22 cellular contexts compared by ENCODE assay signal in genomic region chr4:70945452-70946055, GRCh38. TPM values are rescaled to one million over a fixed set of nuclear protein-coding genes. Genes with fewer than 3 reads are reported as not detected.
DNase-seq lines count a peak whose midpoint lies in the region; ATAC-seq and TF ChIP-seq lines count a peak whose summit lies in the region.
"Had no signal": no experiment of that assay in that cellular context is flagged by ENCODE, and none has a peak within 500 bp of the region (broad histone marks: within the 10 kb centered on the region; RNA-seq: fewer than 3 reads in every experiment).

No MANE protein-coding gene starts in this region.

- H3K4me2 ChIP-seq in SK-N-SH = no peak overlapping the region
- H3K4me2 ChIP-seq: KMS-11 had no signal

- H3K27me3 ChIP-seq in SK-N-SH (ENCODE audit: insufficient read depth) (no peaks in the 10 kb centered on the region), brain microvascular endothelial cell (replicated peaks) (no peaks in the 10 kb centered on the region), heart right ventricle (no peaks in the 10 kb centered on the region)
- H3K27me3 ChIP-seq: left lung, spleen had no signal

- H3K27ac ChIP-seq in SK-N-SH (ENCODE audit: low read depth in 2 of 2, low read length in 1 of 2) (peak overlapping the region in 1 of 2 experiments; percentile 19; a peak in 1 of 4 replicates), brain microvascular endothelial cell (peak overlapping the region; percentile 53), heart right ventricle (peak overlapping the region in 2 of 10 donors; percentile 38 to 55)
- H3K27ac ChIP-seq: KMS-11, SK-N-MC had no signal

- H3K9me3 ChIP-seq in SK-N-SH = no peaks in the 10 kb centered on the region; the same call in 1 of the 2 replicates
- no peaks in the 10 kb centered on the region for H3K9me3 ChIP-seq in heart right ventricle
- H3K9me3 ChIP-seq: left lung, spleen had no signal

- peaks cover 0 to 10% of the 10 kb centered on the region in 2 experiments; a peak in 2 of 4 replicates for H3K4me1 ChIP-seq in SK-N-SH (ENCODE audit: control insufficient read depth in 1 of 2, insufficient read depth in 2 of 2, low read depth in 1 of 2, low read length in 1 of 2)
- H3K4me1 ChIP-seq in heart right ventricle = peaks cover 0 to 57% (median 0%) of the 10 kb centered on the region in 9 donors

- no peak for TF ChIP-seq EP300 in SK-N-SH (IDR thresholded peaks at IDR 0.05; ENCODE audit: borderline replicate concordance in 1 of 2, low read depth in 1 of 2, low read length in 1 of 2)

- no peak for TF ChIP-seq RAD21 in SK-N-SH (IDR thresholded peaks at IDR 0.05; ENCODE audit: low read length)

- ATAC-seq in SK-N-SH treated with all-trans-retinoic acid at 6 μM for 48 hours = peak; percentile 19; the same call in 2 of the 3 replicates
- no peak for ATAC-seq in GM21423 (IDR thresholded peaks at IDR 0.05; ENCODE audit: unreplicated experiment)
- no peak for ATAC-seq in heart right ventricle
- ATAC-seq in GM21786 (IDR thresholded peaks at IDR 0.05; ENCODE audit: unreplicated experiment) = no peak
- no peak for ATAC-seq in Right ventricle myocardium inferior
- ATAC-seq: esophagus mucosa, WTC11 had no signal

- no peak for TF ChIP-seq CTCF in SK-N-SH (IDR thresholded peaks at IDR 0.05)
- no peak for TF ChIP-seq CTCF in brain microvascular endothelial cell (IDR thresholded peaks at IDR 0.05; ENCODE audit: low read depth, low read length, missing control alignments)
- no peak for TF ChIP-seq CTCF in heart right ventricle (IDR thresholded peaks at IDR 0.05)

- in situ Hi-C loops in brain microvascular endothelial cell (cut with HindIII; ENCODE audit: low pct_ligation_motif_present, low sequenced_read_pairs) = no loop called here

- DNase-seq in SK-N-SH (no peak), brain microvascular endothelial cell (peak; percentile 18), kidney glomerular epithelial cell (lab: John Stamatoyannopoulos, UW) (peak; percentile 21), heart right ventricle (no peak), Right ventricle myocardium inferior (ENCODE audit: missing footprints) (no peak)
- DNase-seq: 8988T; activated CD4-positive, alpha-beta T cell treated with anti-CD3 and anti-CD28 coated beads, Interleukin-2, amount 50 U/mL, for 48 hours; activated gamma-delta T cell treated with Interleukin-2 at 50 U/mL for 16 hours; amniotic stem cell; CD4-positive, CD25-positive, alpha-beta regulatory T cell; H7; left lung; NCI-H187; NCI-H774; spleen had no signal

- no peaks in the 10 kb centered on the region for H4K20me1 ChIP-seq in SK-N-SH (ENCODE audit: insufficient read depth)

- peaks cover 89% of the 10 kb centered on the region for H3K79me2 ChIP-seq in SK-N-SH (ENCODE audit: insufficient read depth)

- H3K9ac ChIP-seq in SK-N-SH = no peak overlapping the region
- H3K9ac ChIP-seq: KMS-11 had no signal

- 93% methylated on average over 3 of the region's 3 CpGs for WGBS in SK-N-SH (ENCODE audit: low lambda C conversion rate)
- WGBS in heart right ventricle, 2 donors = 84 to 85% methylated on average over 3 of the region's 3 CpGs

- CTCF ChIA-PET in SK-N-SH (lab: Yijun Ruan, JAX) = interaction anchor here (0.8 to 1.2 kb wide), 2 partner anchors 14 to 28 kb away, joined by 3 read pairs; no protein-coding TSS in a partner anchor

- no peak overlapping the region for H3K4me3 ChIP-seq in SK-N-SH (ENCODE audit: low read depth in 2 of 2, low read length in 1 of 2)
- no peak overlapping the region for H3K4me3 ChIP-seq in brain microvascular endothelial cell (ENCODE audit: low read depth, low read length)
- H3K4me3 ChIP-seq in heart right ventricle = no peak overlapping the region
- H3K4me3 ChIP-seq: left lung, SK-N-MC, spleen had no signal

- POLR2A ChIA-PET in SK-N-SH (lab: Yijun Ruan, JAX) = no interaction called here

- H3K36me3 ChIP-seq in SK-N-SH (replicated peaks in 1 of 2; ENCODE audit: control insufficient read depth in 1 of 2, insufficient read depth in 2 of 2, low read length in 1 of 2) (peaks cover 0 to 14% of the 10 kb centered on the region in 2 experiments), brain microvascular endothelial cell (replicated peaks) (no peaks in the 10 kb centered on the region), heart right ventricle (no peaks in the 10 kb centered on the region)
- H3K36me3 ChIP-seq: left lung, spleen had no signal

- no peak overlapping the region for H2AFZ ChIP-seq in SK-N-SH (ENCODE audit: low read depth)

- no peaks in the 10 kb centered on the region for H3K9me2 ChIP-seq in SK-N-SH

- intact Hi-C loops in heart right ventricle (cut with DNase I) (no loop called here), Right ventricle myocardium inferior (cut with DNase I) (no loop called here)

- H3F3A ChIP-seq in SK-N-SH (replicated peaks; ENCODE audit: insufficient read depth) = peaks cover 16% of the 10 kb centered on the region

TF ChIP-seq in SK-N-SH treated with all-trans-retinoic acid at 6 μM for 48 hours, 23 proteins besides CTCF, POLR2A, EP300 and RAD21:
- TF ChIP-seq ZFP30 (CRISPR knock-in tag; IDR thresholded peaks at IDR 0.05) (no peak), GLIS3 (CRISPR knock-in tag; IDR thresholded peaks at IDR 0.05) (no peak), OSR1 (CRISPR knock-in tag; IDR thresholded peaks at IDR 0.05) (no peak), ISL1 (CRISPR knock-in tag; IDR thresholded peaks at IDR 0.05) (no peak), BACH2 (CRISPR knock-in tag; IDR thresholded peaks at IDR 0.05; ENCODE audit: borderline replicate concordance) (no peak), ZC3H10 (CRISPR knock-in tag; IDR thresholded peaks at IDR 0.05) (no peak), CREB5 (CRISPR knock-in tag; IDR thresholded peaks at IDR 0.05; ENCODE audit: low read depth) (no peak)

TF ChIP-seq in SK-N-SH, 30 proteins besides CTCF, POLR2A, EP300 and RAD21:
- TF ChIP-seq REST (IDR thresholded peaks at IDR 0.05; ENCODE audit: low read depth, low read length) (no peak), POLR2AphosphoS5 (IDR thresholded peaks at IDR 0.05; ENCODE audit: low read depth, low read length) (no peak), EZH2phosphoT487 (IDR thresholded peaks at IDR 0.05; ENCODE audit: borderline replicate concordance, low read depth) (no peak), FOXJ3 (CRISPR knock-in tag; IDR thresholded peaks at IDR 0.05) (no peak), FOXM1 (IDR thresholded peaks at IDR 0.05; ENCODE audit: low read depth) (no peak), MAX (IDR thresholded peaks at IDR 0.05; ENCODE audit: low read depth) (no peak)
TF ChIP-seq in SK-N-SH: peak in this region for 0.

RNA-seq across cellular contexts. Expression of gene MOB1B, which starts 43.4 kb away (rescaled TPM):
- polyA plus RNA-seq in SK-N-SH (2012; rRNA removed) (2.9 and 4.6 TPM in 2 replicates), heart right ventricle (1 to 10 TPM; 3.9 to 6.0 TPM)
- polyA plus RNA-seq in SK-N-SH (2012; cell fraction: cytosol; rRNA removed) = 5.3 and 6.4 TPM in 2 replicates
- polyA plus RNA-seq in SK-N-SH (2012; cell fraction: nucleus; rRNA removed) = 2.3 and 5.5 TPM in 2 replicates
- total RNA-seq in heart right ventricle (10 to 100 TPM; 15.6 to 33.4 (median 20.3) TPM), Right ventricle myocardium inferior (17.6 TPM)

RNA-seq across cellular contexts. Expression of gene DCK, which starts 47.9 kb away (rescaled TPM):
- polyA plus RNA-seq in SK-N-SH (2012; rRNA removed) (5.7 and 6.6 TPM in 2 replicates), heart right ventricle (1 to 10 TPM; 2.5 to 4.7 TPM)
- 11.0 and 12.2 TPM in 2 replicates for polyA plus RNA-seq in SK-N-SH (2012; cell fraction: cytosol; rRNA removed)
- polyA plus RNA-seq in SK-N-SH (2012; cell fraction: nucleus; rRNA removed) = 2.3 and 3.6 TPM in 2 replicates
- total RNA-seq in heart right ventricle (1 to 10 TPM; 4.7 to 9.3 (median 6.5) TPM), Right ventricle myocardium inferior (7.2 TPM)

Comparison
In these comparisons a context has a peak if more than half of its experiments do, and no peak if none do; other contexts are left out.
1. DNase-seq: peak in brain microvascular endothelial cell (single experiment) and kidney glomerular epithelial cell (single experiment); none in SK-N-SH (single experiment), heart right ventricle (0 of 2) and Right ventricle myocardium inferior (single experiment).